In the genomic region with DNA sequence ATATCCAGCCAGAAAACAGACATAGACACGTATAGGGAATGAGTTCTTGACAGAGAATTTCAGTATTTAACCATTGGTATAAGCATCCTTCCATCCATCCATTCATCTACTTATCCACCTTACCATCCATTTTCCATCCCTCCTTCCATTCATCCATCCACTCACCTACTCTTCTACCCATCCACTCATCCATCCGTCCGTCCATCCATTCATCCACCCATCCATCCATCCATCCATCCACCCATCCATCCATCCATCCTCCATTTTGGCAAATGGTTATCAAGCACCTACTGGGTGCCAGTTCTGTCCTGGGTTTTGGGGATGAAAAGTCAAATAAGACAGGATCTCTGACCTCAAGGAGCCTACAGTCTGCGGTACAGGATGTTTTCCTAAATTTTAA, we compare ENCODE assay signal across 1 cellular context.
TF ChIP-seq lines count a peak whose summit lies in the region.

No MANE protein-coding gene starts in this region.

TF ChIP-seq in GM12878, 131 proteins besides CTCF, POLR2A, EP300 and RAD21:
- TF ChIP-seq CHD2 (IDR thresholded peaks at IDR 0.05; ENCODE audit: borderline replicate concordance, low read depth, low read length), result no peak
- TF ChIP-seq HSF1 (IDR thresholded peaks at IDR 0.05; ENCODE audit: low read depth, low read length), result no peak
- no peak for TF ChIP-seq ZSCAN29 (IDR thresholded peaks at IDR 0.05)
- TF ChIP-seq FOXK2 (IDR thresholded peaks at IDR 0.05), result no peak
- TF ChIP-seq REST (IDR thresholded peaks at IDR 0.05; ENCODE audit: low read depth, low read length), result no peak
- TF ChIP-seq MEF2A (IDR thresholded peaks at IDR 0.05; ENCODE audit: insufficient read depth, low read depth, low read length), result no peak
- no peak for TF ChIP-seq NR2C1 (IDR thresholded peaks at IDR 0.05)
- TF ChIP-seq, protein P1, sequence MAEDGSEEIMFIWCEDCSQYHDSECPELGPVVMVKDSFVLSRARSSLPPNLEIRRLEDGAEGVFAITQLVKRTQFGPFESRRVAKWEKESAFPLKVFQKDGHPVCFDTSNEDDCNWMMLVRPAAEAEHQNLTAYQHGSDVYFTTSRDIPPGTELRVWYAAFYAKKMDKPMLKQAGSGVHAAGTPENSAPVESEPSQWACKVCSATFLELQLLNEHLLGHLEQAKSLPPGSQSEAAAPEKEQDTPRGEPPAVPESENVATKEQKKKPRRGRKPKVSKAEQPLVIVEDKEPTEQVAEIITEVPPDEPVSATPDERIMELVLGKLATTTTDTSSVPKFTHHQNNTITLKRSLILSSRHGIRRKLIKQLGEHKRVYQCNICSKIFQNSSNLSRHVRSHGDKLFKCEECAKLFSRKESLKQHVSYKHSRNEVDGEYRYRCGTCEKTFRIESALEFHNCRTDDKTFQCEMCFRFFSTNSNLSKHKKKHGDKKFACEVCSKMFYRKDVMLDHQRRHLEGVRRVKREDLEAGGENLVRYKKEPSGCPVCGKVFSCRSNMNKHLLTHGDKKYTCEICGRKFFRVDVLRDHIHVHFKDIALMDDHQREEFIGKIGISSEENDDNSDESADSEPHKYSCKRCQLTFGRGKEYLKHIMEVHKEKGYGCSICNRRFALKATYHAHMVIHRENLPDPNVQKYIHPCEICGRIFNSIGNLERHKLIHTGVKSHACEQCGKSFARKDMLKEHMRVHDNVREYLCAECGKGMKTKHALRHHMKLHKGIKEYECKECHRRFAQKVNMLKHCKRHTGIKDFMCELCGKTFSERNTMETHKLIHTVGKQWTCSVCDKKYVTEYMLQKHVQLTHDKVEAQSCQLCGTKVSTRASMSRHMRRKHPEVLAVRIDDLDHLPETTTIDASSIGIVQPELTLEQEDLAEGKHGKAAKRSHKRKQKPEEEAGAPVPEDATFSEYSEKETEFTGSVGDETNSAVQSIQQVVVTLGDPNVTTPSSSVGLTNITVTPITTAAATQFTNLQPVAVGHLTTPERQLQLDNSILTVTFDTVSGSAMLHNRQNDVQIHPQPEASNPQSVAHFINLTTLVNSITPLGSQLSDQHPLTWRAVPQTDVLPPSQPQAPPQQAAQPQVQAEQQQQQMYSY (CRISPR knock-in tag; IDR thresholded peaks at IDR 0.05), result no peak
- no peak for TF ChIP-seq YY1 (IDR thresholded peaks at IDR 0.05; ENCODE audit: low read depth, low read length)
- TF ChIP-seq KDM1A (IDR thresholded peaks at IDR 0.05; ENCODE audit: borderline replicate concordance), result no peak
- TF ChIP-seq SUZ12 (IDR thresholded peaks at IDR 0.05; ENCODE audit: unreplicated experiment), result no peak
